ENCODE assay signal across 1 cellular context in genomic region chr17:49849711-49850610, GRCh38.
TF ChIP-seq lines count a peak whose summit lies in the region.

No MANE protein-coding gene starts in this region.

TF ChIP-seq in WTC11, 78 proteins besides CTCF, POLR2A, EP300 and RAD21 (continued from another document):
- TF ChIP-seq ZBTB43 (CRISPR knock-in tag; IDR thresholded peaks at IDR 0.05) (no peak), FOXK1 (CRISPR knock-in tag; IDR thresholded peaks at IDR 0.05) (no peak), JUN (CRISPR knock-in tag; IDR thresholded peaks at IDR 0.05) (no peak), RORB (CRISPR knock-in tag; IDR thresholded peaks at IDR 0.05) (no peak), TEAD4 (CRISPR knock-in tag; IDR thresholded peaks at IDR 0.05) (no peak), ZNF263 (CRISPR knock-in tag; IDR thresholded peaks at IDR 0.05; ENCODE audit: low read depth) (no peak), IRF1 (CRISPR knock-in tag; IDR thresholded peaks at IDR 0.05) (no peak), USF2 (CRISPR knock-in tag; IDR thresholded peaks at IDR 0.05) (no peak), CREB1 (CRISPR knock-in tag; IDR thresholded peaks at IDR 0.05) (no peak), ZMAT4 (CRISPR knock-in tag; IDR thresholded peaks at IDR 0.05) (no peak)
TF ChIP-seq in WTC11: peak in this region for 0.
